ENCODE assay signal across 10 cellular contexts in genomic region chr14:102922490-102923200, GRCh38. TPM values are rescaled to one million over a fixed set of nuclear protein-coding genes. Genes with fewer than 3 reads are reported as not detected.
A peak's percentile ranks its signal among the peaks of the same experiment; 100 is the strongest.
DNase-seq lines count a peak whose midpoint lies in the region; FAIRE-seq and TF ChIP-seq lines count a peak whose summit lies in the region.
"Had no signal": no experiment of that assay in that cellular context is flagged by ENCODE, and none has a peak within 500 bp of the region (broad histone marks: within the 10 kb centered on the region; RNA-seq: fewer than 3 reads in every experiment).

AMN (plus strand) TSS chr14:102922663; CDS start chr14:102922689, 26 bp downstream.

- no peaks in the 10 kb centered on the region for H3K79me2 ChIP-seq in astrocyte (ENCODE audit: insufficient read depth, low read length)

- TF ChIP-seq CTCF in astrocyte (IDR thresholded peaks at IDR 0.05; ENCODE audit: insufficient read depth, low read depth, low read length), result no peak
- no peak for TF ChIP-seq CTCF in transverse colon (IDR thresholded peaks at IDR 0.05)
- TF ChIP-seq CTCF in osteocyte (IDR thresholded peaks at IDR 0.05), result no peak

- H3K9ac ChIP-seq in astrocyte (ENCODE audit: low read length), result peak within 1 kb of the TSS; percentile 14

- TF ChIP-seq POLR2A in transverse colon (IDR thresholded peaks at IDR 0.05), result peak; percentile 87

- peaks cover 5% of the 10 kb centered on the region for H3K4me1 ChIP-seq in astrocyte (ENCODE audit: insufficient read depth, low read length)
- H3K4me1 ChIP-seq in transverse colon, result peaks cover 0 to 24% (median 15%) of the 10 kb centered on the region in 4 donors

- 8% methylated on average over 56 of the region's 56 CpGs; no CpG with 5 or more reads in 1 of the 2 donors for WGBS in transverse colon (ENCODE audit: low coverage in 1 of 2), 2 donors

- peak within 1 kb of the TSS; percentile 47 for H3K27ac Mint-ChIP-seq in activated naive CD8-positive, alpha-beta T cell
- H3K27ac Mint-ChIP-seq in activated naive CD8-positive, alpha-beta T cell treated with anti-CD3 and anti-CD28 coated beads for 36 hours, result no peak within 1 kb of the TSS
- no peak within 1 kb of the TSS for H3K27ac Mint-ChIP-seq in astrocyte (ENCODE audit: unreplicated experiment)
- H3K27ac Mint-ChIP-seq in osteocyte (ENCODE audit: unreplicated experiment), result no peak within 1 kb of the TSS
- H3K27ac Mint-ChIP-seq: nephron progenitor cell had no signal

- peaks cover 13% of the 10 kb centered on the region for H3K4me1 Mint-ChIP-seq in activated naive CD8-positive, alpha-beta T cell (ENCODE audit: low read depth)
- H3K4me1 Mint-ChIP-seq in activated naive CD8-positive, alpha-beta T cell treated with anti-CD3 and anti-CD28 coated beads for 36 hours, result no peaks in the 10 kb centered on the region
- H3K4me1 Mint-ChIP-seq in astrocyte (ENCODE audit: low read depth, unreplicated experiment) (no peaks in the 10 kb centered on the region), osteocyte (ENCODE audit: unreplicated experiment) (no peaks in the 10 kb centered on the region)
- H3K4me1 Mint-ChIP-seq: nephron progenitor cell had no signal

- no peak within 1 kb of the TSS for H3K27ac ChIP-seq in astrocyte (ENCODE audit: low read depth, low read length)
- peak within 1 kb of the TSS; percentile 57 to 83 (median 66) for H3K27ac ChIP-seq in transverse colon

- no peaks in the 10 kb centered on the region for H3K36me3 ChIP-seq in astrocyte (ENCODE audit: insufficient read depth, low read length)
- no peaks in the 10 kb centered on the region for H3K36me3 ChIP-seq in transverse colon

- in situ Hi-C loops in transverse colon (cut with MboI; ENCODE audit: low pct_ligation_motif_present in 1 of 4, low pct_unique_long_range_greater_than_20kb in 1 of 4, low sequenced_read_pairs in 3 of 4), result loop anchor here in 3 of 4 donors (25.0 kb wide), 2 partner anchors 160 to 235 kb away; no protein-coding TSS in a partner anchor

- H3K4me2 ChIP-seq in astrocyte (ENCODE audit: low read length), result peak within 1 kb of the TSS; percentile 71

- H3K9me3 Mint-ChIP-seq in activated naive CD8-positive, alpha-beta T cell (ENCODE audit: low read depth), result no peaks in the 10 kb centered on the region
- no peaks in the 10 kb centered on the region for H3K9me3 Mint-ChIP-seq in activated naive CD8-positive, alpha-beta T cell treated with anti-CD3 and anti-CD28 coated beads for 36 hours
- H3K9me3 Mint-ChIP-seq in astrocyte (ENCODE audit: unreplicated experiment) (no peaks in the 10 kb centered on the region), osteocyte (ENCODE audit: unreplicated experiment) (no peaks in the 10 kb centered on the region)
- H3K9me3 Mint-ChIP-seq: nephron progenitor cell had no signal

- H3K9me3 ChIP-seq in astrocyte (ENCODE audit: insufficient read depth, low read depth, low read length) (peaks cover 5% of the 10 kb centered on the region), transverse colon (no peaks in the 10 kb centered on the region)

- H2AFZ ChIP-seq in astrocyte (ENCODE audit: low read depth, low read length), result peak within 1 kb of the TSS; percentile 69

- no peak for DNase-seq in activated naive CD8-positive, alpha-beta T cell treated with anti-CD3 and anti-CD28 coated beads for 36 hours
- DNase-seq in astrocyte (ENCODE audit: low read depth), result no peak
- peak; percentile 41 for DNase-seq in kidney tubule cell (ENCODE audit: low spot score)
- peak; percentile 82 for DNase-seq in transverse colon
- DNase-seq in SKM-1 treated with dmso at 0.1 percent for 144 hours (lab: John Stamatoyannopoulos, UW; ENCODE audit: unreplicated experiment), result no peak
- DNase-seq in osteocyte (ENCODE audit: extremely low spot score, unreplicated experiment), result no peak
- DNase-seq in NCI-H128 (lab: John Stamatoyannopoulos, UW; ENCODE audit: unreplicated experiment), result no peak
- DNase-seq: DMS79, nephron progenitor cell had no signal

- no peaks in the 10 kb centered on the region for H3K36me3 Mint-ChIP-seq in activated naive CD8-positive, alpha-beta T cell
- H3K36me3 Mint-ChIP-seq in activated naive CD8-positive, alpha-beta T cell treated with anti-CD3 and anti-CD28 coated beads for 36 hours, result no peaks in the 10 kb centered on the region
- no peaks in the 10 kb centered on the region for H3K36me3 Mint-ChIP-seq in astrocyte (ENCODE audit: low read depth, unreplicated experiment)
- no peaks in the 10 kb centered on the region for H3K36me3 Mint-ChIP-seq in osteocyte (ENCODE audit: unreplicated experiment)

- H3K27me3 Mint-ChIP-seq in activated naive CD8-positive, alpha-beta T cell, result peaks cover 6% of the 10 kb centered on the region
- H3K27me3 Mint-ChIP-seq in activated naive CD8-positive, alpha-beta T cell treated with anti-CD3 and anti-CD28 coated beads for 36 hours, result peaks cover 27% of the 10 kb centered on the region
- H3K27me3 Mint-ChIP-seq in astrocyte (ENCODE audit: low read depth, unreplicated experiment), result peaks cover 22% of the 10 kb centered on the region
- H3K27me3 Mint-ChIP-seq in osteocyte (ENCODE audit: unreplicated experiment), result no peaks in the 10 kb centered on the region

- intact Hi-C loops in transverse colon (cut with DNase I; ENCODE audit: low total_unique reads), result no loop called here

- H3K4me3 Mint-ChIP-seq in activated naive CD8-positive, alpha-beta T cell, result peak within 1 kb of the TSS; percentile 61
- H3K4me3 Mint-ChIP-seq in activated naive CD8-positive, alpha-beta T cell treated with anti-CD3 and anti-CD28 coated beads for 36 hours, result no peak within 1 kb of the TSS
- H3K4me3 Mint-ChIP-seq in astrocyte (ENCODE audit: unreplicated experiment) (no peak within 1 kb of the TSS), osteocyte (ENCODE audit: unreplicated experiment) (no peak within 1 kb of the TSS)
- H3K4me3 Mint-ChIP-seq: nephron progenitor cell had no signal

- peaks cover 8% of the 10 kb centered on the region for H4K20me1 ChIP-seq in astrocyte (ENCODE audit: insufficient read depth, low read length)

- no peak for TF ChIP-seq EP300 in transverse colon (IDR thresholded peaks at IDR 0.05; ENCODE audit: low read depth)

- H3K27me3 ChIP-seq in astrocyte (ENCODE audit: insufficient read depth, low read length) (peaks cover 44% of the 10 kb centered on the region), transverse colon (peaks cover 32% of the 10 kb centered on the region)

- no peak for FAIRE-seq in astrocyte (lab: Jason Lieb, UNC)

- H3K4me3 ChIP-seq in astrocyte (ENCODE audit: insufficient read depth, low read depth, low read length), result peak within 1 kb of the TSS; percentile 23
- peak within 1 kb of the TSS; percentile 5 to 54 (median 36) for H3K4me3 ChIP-seq in transverse colon

RNA-seq across cellular contexts. Expression of gene AMN, which starts in this region (rescaled TPM):
- 1 to 10 TPM in 1 of 2 experiments, under 1 TPM in 1; 0.72 to 2.0 TPM for total RNA-seq in activated naive CD8-positive, alpha-beta T cell treated with anti-CD3 and anti-CD28 coated beads for 36 hours
- total RNA-seq in astrocyte (2.0 and 3.4 TPM in 2 replicates), transverse colon (100 to 1,000 TPM; 306 to 597 (median 420) TPM), osteocyte (0.37 and 0.86 TPM in 2 replicates)

Comparison
In these comparisons a context has a peak if more than half of its experiments do, and no peak if none do; other contexts are left out.
1. RNA of gene AMN (total RNA-seq): 306 to 597 TPM in transverse colon; 0.72 to 2.0 TPM in activated naive CD8-positive, alpha-beta T cell treated with anti-CD3 and anti-CD28 coated beads for 36 hours, 2.0 to 3.4 TPM in astrocyte and 0.37 to 0.86 TPM in osteocyte; every median in the first group is over 10 times any median in the second.
2. DNase-seq: peak in kidney tubule cell (single experiment) and transverse colon (single experiment); none in activated naive CD8-positive, alpha-beta T cell treated with anti-CD3 and anti-CD28 coated beads for 36 hours (single experiment), astrocyte (single experiment), SKM-1 treated with dmso at 0.1 percent for 144 hours (single experiment), osteocyte (single experiment) and NCI-H128 (single experiment).